In genomic region chr12:108119126-108119973, GRCh38 we compare ENCODE assay signal across 1 cellular context.
TF ChIP-seq lines count a peak whose summit lies in the region.

No MANE protein-coding gene starts in this region.

TF ChIP-seq in K562, 482 proteins besides CTCF, POLR2A, EP300 and RAD21 (continued from another document and continues in another):
- TF ChIP-seq ZNF280A (IDR thresholded peaks at IDR 0.05; ENCODE audit: low read depth, partially characterized antibody): no peak
- no peak for TF ChIP-seq RBM34 (IDR thresholded peaks at IDR 0.05; ENCODE audit: borderline replicate concordance, insufficient read depth, low read length)
- 0 out of 2 replicates have a peak, but pooled peaks have one; percentile 7 for TF ChIP-seq LARP7 (IDR thresholded peaks at IDR 0.05)
- TF ChIP-seq ZNF644 (tag; IDR thresholded peaks at IDR 0.05; ENCODE audit: low read depth): peak; percentile 2
- TF ChIP-seq MTA1 (IDR thresholded peaks at IDR 0.05; ENCODE audit: borderline replicate concordance): peak; percentile 75; the same call in 1 of the 2 replicates
- no peak for TF ChIP-seq ZNF407 (IDR thresholded peaks at IDR 0.05; ENCODE audit: low read depth)
- TF ChIP-seq MGA (IDR thresholded peaks at IDR 0.05): peak; percentile 9; the same call in 1 of the 2 replicates
- TF ChIP-seq NFE2L1 (tag; IDR thresholded peaks at IDR 0.05; ENCODE audit: borderline replicate concordance, low read depth): no peak
- TF ChIP-seq MCM5 (IDR thresholded peaks at IDR 0.05; ENCODE audit: low read depth): no peak
- no peak for TF ChIP-seq ZNF518B (CRISPR knock-in tag; IDR thresholded peaks at IDR 0.05)
- TF ChIP-seq ZNF24 (IDR thresholded peaks at IDR 0.05): peak; percentile 34; the same call in 1 of the 2 replicates
- TF ChIP-seq POLR2H (tag; IDR thresholded peaks at IDR 0.05; ENCODE audit: low read depth): no peak; the same call in 1 of the 2 replicates
- TF ChIP-seq HDGF (IDR thresholded peaks at IDR 0.05): peak; percentile 89; the same call in 1 of the 2 replicates
- no peak for TF ChIP-seq ZBTB49 (CRISPR knock-in tag; IDR thresholded peaks at IDR 0.05; ENCODE audit: borderline replicate concordance)
- no peak for TF ChIP-seq CBX8 (IDR thresholded peaks at IDR 0.05; ENCODE audit: borderline replicate concordance, extremely low read depth, low read depth, low read length, poor library complexity, severe bottlenecking)
- no peak for TF ChIP-seq GTF2A2 (tag; IDR thresholded peaks at IDR 0.05)
- TF ChIP-seq ZKSCAN1 (IDR thresholded peaks at IDR 0.05; ENCODE audit: low read depth, low read length): no peak
